Comparison of ENCODE assay signal across 1 cellular context in genomic region chr19:47227347-47228167, GRCh38.
TF ChIP-seq lines count a peak whose summit lies in the region.

No MANE protein-coding gene starts in this region.

TF ChIP-seq in HepG2, 621 proteins besides CTCF, POLR2A, EP300 and RAD21 (continued from another document and continues in another):
- TF ChIP-seq TFDP2 (CRISPR knock-in tag; IDR thresholded peaks at IDR 0.05) (peak; percentile 35), ZNF230 (CRISPR knock-in tag; IDR thresholded peaks at IDR 0.05) (no peak), TEAD2 (CRISPR knock-in tag; IDR thresholded peaks at IDR 0.05) (no peak), SMYD3 (CRISPR knock-in tag; IDR thresholded peaks at IDR 0.05) (no peak), ZNF138 (CRISPR knock-in tag; IDR thresholded peaks at IDR 0.05; ENCODE audit: low read depth) (no peak), KMT2A (CRISPR knock-in tag; IDR thresholded peaks at IDR 0.05) (no peak), ZBTB49 (CRISPR knock-in tag; IDR thresholded peaks at IDR 0.05; ENCODE audit: borderline replicate concordance) (no peak), SMAD3 (CRISPR knock-in tag; IDR thresholded peaks at IDR 0.05) (peak; percentile 11; the same call in 1 of the 2 replicates), STAT6 (CRISPR knock-in tag; IDR thresholded peaks at IDR 0.05; ENCODE audit: borderline replicate concordance) (0 out of 2 replicates have a peak, but pooled peaks have one; percentile 14), ZNF674 (CRISPR knock-in tag; IDR thresholded peaks at IDR 0.05; ENCODE audit: low read depth) (peak; percentile 22; the same call in 1 of the 2 replicates), ZFP41 (CRISPR knock-in tag; IDR thresholded peaks at IDR 0.05; ENCODE audit: borderline replicate concordance) (no peak), ZNF678 (CRISPR knock-in tag; IDR thresholded peaks at IDR 0.05) (0 out of 2 replicates have a peak, but pooled peaks have one; percentile 22), ZNF136 (CRISPR knock-in tag; IDR thresholded peaks at IDR 0.05; ENCODE audit: low read depth) (no peak), FOXM1 (CRISPR knock-in tag; IDR thresholded peaks at IDR 0.05) (no peak), ZNF7 (CRISPR knock-in tag; IDR thresholded peaks at IDR 0.05) (no peak), ZBTB1 (CRISPR knock-in tag; IDR thresholded peaks at IDR 0.05; ENCODE audit: borderline replicate concordance) (no peak), MNT (IDR thresholded peaks at IDR 0.05) (no peak), FOXA1 (IDR thresholded peaks at IDR 0.05) (no peak), FOXA1 (CRISPR knock-in tag; IDR thresholded peaks at IDR 0.05) (no peak), IRF9 (CRISPR knock-in tag; IDR thresholded peaks at IDR 0.05; ENCODE audit: borderline replicate concordance) (no peak), DRAP1 (CRISPR knock-in tag; IDR thresholded peaks at IDR 0.05) (no peak; the same call in 1 of the 2 replicates), HOXD1 (CRISPR knock-in tag; IDR thresholded peaks at IDR 0.05) (peak; percentile 44; the same call in 1 of the 2 replicates), BATF2 (CRISPR knock-in tag; IDR thresholded peaks at IDR 0.05) (no peak), ZNF281 (CRISPR knock-in tag; IDR thresholded peaks at IDR 0.05; ENCODE audit: borderline replicate concordance) (peak; percentile 90), TBP (CRISPR knock-in tag; IDR thresholded peaks at IDR 0.05) (no peak), ZNF580 (CRISPR knock-in tag; IDR thresholded peaks at IDR 0.05; ENCODE audit: borderline replicate concordance, low read depth) (no peak), ZNF747 (CRISPR knock-in tag; IDR thresholded peaks at IDR 0.05; ENCODE audit: borderline replicate concordance) (no peak), IRF2 (CRISPR knock-in tag; IDR thresholded peaks at IDR 0.05) (peak; percentile 51; the same call in 1 of the 2 replicates), RFX5 (IDR thresholded peaks at IDR 0.05; ENCODE audit: low read depth, low read length) (0 out of 2 replicates have a peak, but pooled peaks have one; percentile 3), TFDP1 (CRISPR knock-in tag; IDR thresholded peaks at IDR 0.05; ENCODE audit: borderline replicate concordance) (no peak), ZNF547 (CRISPR knock-in tag; IDR thresholded peaks at IDR 0.05) (no peak), KMT2B (CRISPR knock-in tag; IDR thresholded peaks at IDR 0.05) (no peak; the same call in 1 of the 2 replicates), CBFB (CRISPR knock-in tag; IDR thresholded peaks at IDR 0.05) (peak; percentile 60; the same call in 1 of the 2 replicates), ZFP37 (CRISPR knock-in tag; IDR thresholded peaks at IDR 0.05; ENCODE audit: borderline replicate concordance) (no peak), ZBTB37 (CRISPR knock-in tag; IDR thresholded peaks at IDR 0.05) (no peak), SP140L (CRISPR knock-in tag; IDR thresholded peaks at IDR 0.05; ENCODE audit: borderline replicate concordance) (0 out of 2 replicates have a peak, but pooled peaks have one; percentile 60), MAFK (conservative IDR thresholded peaks at IDR 0.05 in 1 of 2, IDR thresholded peaks at IDR 0.05 in 1 of 2; ENCODE audit: low read length in 2 of 2) (no peak), TRIM24 (CRISPR knock-in tag; IDR thresholded peaks at IDR 0.05) (no peak), ZNF3 (CRISPR knock-in tag; IDR thresholded peaks at IDR 0.05) (no peak), ATF2 (CRISPR knock-in tag; IDR thresholded peaks at IDR 0.05) (no peak; the same call in 1 of the 2 replicates), CREB1 (IDR thresholded peaks at IDR 0.05) (no peak), CREB1 (CRISPR knock-in tag; IDR thresholded peaks at IDR 0.05) (no peak; the same call in 1 of the 2 replicates), E2F1 (CRISPR knock-in tag; IDR thresholded peaks at IDR 0.05) (no peak), ZNF546 (CRISPR knock-in tag; conservative IDR thresholded peaks at IDR 0.05) (0 out of 2 replicates have a peak, but pooled peaks have one; percentile 29), ZNF205 (CRISPR knock-in tag; IDR thresholded peaks at IDR 0.05) (no peak)
